33 cellular contexts compared by ENCODE assay signal in the genomic region with DNA sequence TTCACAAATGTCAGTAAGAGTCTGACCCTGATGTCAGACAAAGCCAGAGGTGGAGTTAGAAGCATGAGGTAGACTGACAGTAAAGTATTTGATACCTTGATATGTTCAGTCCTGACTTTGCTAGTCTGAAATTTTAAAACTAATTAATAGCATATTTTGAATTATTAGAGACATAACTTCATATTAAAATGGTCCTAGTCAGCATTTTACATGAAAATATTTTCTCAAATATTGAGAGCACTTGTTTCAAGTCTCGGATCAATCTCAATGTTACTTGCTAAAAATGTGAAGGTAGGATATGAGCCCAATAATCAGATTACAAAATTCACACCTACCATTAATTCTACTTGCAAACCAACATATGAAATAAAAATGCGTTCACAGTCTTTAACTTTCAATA.
"Had no signal": no experiment of that assay in that cellular context is flagged by ENCODE, and none has a peak within 500 bp of the region (broad histone marks: within the 10 kb centered on the region; RNA-seq: fewer than 3 reads in every experiment).

No MANE protein-coding gene starts in this region.

- H3K27me3 ChIP-seq: body of pancreas, brain microvascular endothelial cell, breast epithelium had no signal

- H3K9me3 ChIP-seq: adrenal gland, body of pancreas, breast epithelium had no signal

- H3K4me3 ChIP-seq: adrenal gland, body of pancreas, breast epithelium had no signal

- DNase-seq: activated B cell treated with CpG ODN at 0.5 μM for 24 hours; activated CD4-positive, alpha-beta memory T cell treated with anti-CD3 and anti-CD28 coated beads for 36 hours; activated CD4-positive, alpha-beta T cell treated with anti-CD3 and anti-CD28 coated beads for 4 hours; activated CD4-positive, alpha-beta T cell treated with anti-CD3 and anti-CD28 coated beads, Interleukin-2, amount 10 ng/mL, durations not matched to agents 24 days and 14 days; activated CD4-positive, alpha-beta T cell treated with anti-CD3 and anti-CD28 coated beads, Interleukin-2, amount 50 U/mL, for 1 hour; activated CD4-positive, alpha-beta T cell treated with anti-CD3 and anti-CD28 coated beads, Interleukin-2, amount 50 U/mL, for 4 hours; activated CD4-positive, CD25-positive, alpha-beta regulatory T cell treated with anti-CD3 and anti-CD28 coated beads, Interleukin-2, amount 50 U/mL, for 72 hours; activated CD8-positive, alpha-beta memory T cell treated with anti-CD3 and anti-CD28 coated beads, Interleukin-2, amount 50 U/mL, for 4 hours; activated CD8-positive, alpha-beta T cell treated with anti-CD3 and anti-CD28 coated beads for 36 hours; activated effector memory CD4-positive, alpha-beta T cell treated with anti-CD3 and anti-CD28 coated beads, Interleukin-2, amount 50 U/mL, for 16 hours; activated gamma-delta T cell treated with Interleukin-2 at 50 U/mL for 16 hours; activated naive CD4-positive, alpha-beta T cell; activated naive CD4-positive, alpha-beta T cell treated with anti-CD3 and anti-CD28 coated beads for 36 hours; activated naive CD4-positive, alpha-beta T cell treated with anti-CD3 and anti-CD28 coated beads, Interleukin-2, amount 50 U/mL, for 16 hours; activated naive CD8-positive, alpha-beta T cell treated with anti-CD3 and anti-CD28 coated beads for 36 hours; activated T-cell treated with anti-CD3 and anti-CD28 coated beads for 4 hours; activated T-cell treated with anti-CD3 and anti-CD28 coated beads, Interleukin-2, amount 50 U/mL, for 1 hour; activated T-cell treated with anti-CD3 and anti-CD28 coated beads, Interleukin-2, amount 50 U/mL, for 4 hours; activated T-cell treated with anti-CD3 and anti-CD28 coated beads, Interleukin-2, amount 50 U/mL, for 72 hours; adrenal gland; amniotic stem cell; aorta; body of pancreas; brain microvascular endothelial cell; central memory CD4-positive, alpha-beta T cell; T-helper 2 cell; T-helper 9 cell had no signal

- H3K36me3 ChIP-seq: adrenal gland, brain microvascular endothelial cell, breast epithelium had no signal

- FAIRE-seq: astrocyte, TTC549 had no signal

- ATAC-seq: activated CD8-positive, alpha-beta T cell treated with anti-CD3 and anti-CD28 coated beads for 36 hours; activated naive CD4-positive, alpha-beta T cell treated with anti-CD3 and anti-CD28 coated beads, Interleukin-2, amount 50 U/mL, for 72 hours; activated T-cell treated with anti-CD3 and anti-CD28 coated beads, Interleukin-2, amount 50 U/mL, for 4 hours; activated T-cell treated with anti-CD3 and anti-CD28 coated beads, Interleukin-2, amount 50 U/mL, for 72 hours; activated T-helper 17 cell treated with anti-CD3 and anti-CD28 coated beads, Interleukin-2, amount 50 U/mL, for 72 hours; body of pancreas had no signal

- H3K4me1 ChIP-seq: breast epithelium had no signal

- H3K27ac ChIP-seq: adrenal gland, body of pancreas, brain microvascular endothelial cell, breast epithelium, VCaP had no signal
